1 cellular context compared by ENCODE assay signal in genomic region chr2:24793752-24794477, GRCh38.
TF ChIP-seq lines count a peak whose summit lies in the region.

No MANE protein-coding gene starts in this region.

TF ChIP-seq in IMR-90, 13 proteins besides CTCF, POLR2A, EP300 and RAD21 (continued from another document):
- TF ChIP-seq CHD1 (IDR thresholded peaks at IDR 0.05; ENCODE audit: low read depth, low read length) = no peak
